Comparison of ENCODE assay signal across 17 cellular contexts in genomic region chr16:68486671-68487495, GRCh38. TPM values are rescaled to one million over a fixed set of nuclear protein-coding genes. Genes with fewer than 3 reads are reported as not detected.
DNase-seq lines count a peak whose midpoint lies in the region; ATAC-seq, FAIRE-seq and TF ChIP-seq lines count a peak whose summit lies in the region.
"Had no signal": no experiment of that assay in that cellular context is flagged by ENCODE, and none has a peak within 500 bp of the region (broad histone marks: within the 10 kb centered on the region; RNA-seq: fewer than 3 reads in every experiment).

No MANE protein-coding gene starts in this region.

- peak overlapping the region; percentile 64 for H2AFZ ChIP-seq in GM23338
- no peak overlapping the region for H2AFZ ChIP-seq in H1 (ENCODE audit: low read length)
- H2AFZ ChIP-seq in neuronal stem cell (ENCODE audit: low read length): peak overlapping the region; percentile 71

- H3K18ac ChIP-seq in H1 (ENCODE audit: extremely low read depth, low read length) (no peak overlapping the region), neuronal stem cell (ENCODE audit: low read length) (peak overlapping the region; percentile 66)

- POLR2A ChIA-PET in H1 (lab: Charles Lee; ENCODE audit: partially characterized antibody): no interaction called here

- H3K27me3 Mint-ChIP-seq in GM23338 (ENCODE audit: insufficient read depth, low read depth, poor library complexity) (peaks cover 2% of the 10 kb centered on the region), type B pancreatic cell (no peaks in the 10 kb centered on the region)

- H3K4me3 Mint-ChIP-seq in GM23338 (no peak overlapping the region), type B pancreatic cell (no peak overlapping the region)
- H3K4me3 Mint-ChIP-seq: CD4-positive, alpha-beta memory T cell had no signal

- peak overlapping the region; percentile 41 for H4K91ac ChIP-seq in H1 (replicated peaks; ENCODE audit: insufficient read length, low read length)
- no peak overlapping the region for H4K91ac ChIP-seq in neuronal stem cell (ENCODE audit: low read depth, low read length, poor library complexity)

- TF ChIP-seq RAD21 in H1 (IDR thresholded peaks at IDR 0.05 in 1 of 2, conservative IDR thresholded peaks at IDR 0.05 in 1 of 2; ENCODE audit: low read depth in 2 of 2, low read length in 2 of 2): no peak

- H3K4me3 ChIP-seq in GM23338: no peak overlapping the region
- H3K4me3 ChIP-seq in H1 (ENCODE audit: extremely low read depth in 1 of 4, insufficient read depth in 2 of 4, low read depth in 3 of 4, low read length in 4 of 4): no peak overlapping the region
- H3K4me3 ChIP-seq in neuronal stem cell (ENCODE audit: low read length in 2 of 2): no peak overlapping the region
- H3K4me3 ChIP-seq: skin epidermis had no signal

- H3K27ac ChIP-seq in GM23338 (ENCODE audit: low read depth): no peak overlapping the region
- H3K27ac ChIP-seq in H1 (ENCODE audit: low read depth, low read length): no peak overlapping the region
- H3K27ac ChIP-seq in neuronal stem cell (replicated peaks; ENCODE audit: low read length): peak overlapping the region; percentile 54

- H2BK120ac ChIP-seq in H1 (replicated peaks; ENCODE audit: low read depth, low read length) (no peak overlapping the region), neuronal stem cell (ENCODE audit: low read depth, low read length) (no peak overlapping the region)

- H3K23me2 ChIP-seq in H1 (ENCODE audit: low read depth, low read length): no peaks in the 10 kb centered on the region; the same call in none of the 2 replicates

- no peaks in the 10 kb centered on the region for H3K79me1 ChIP-seq in H1 (ENCODE audit: low read depth, low read length)
- H3K79me1 ChIP-seq in neuronal stem cell (ENCODE audit: low read depth, low read length): no peaks in the 10 kb centered on the region

- H3K9me3 ChIP-seq in H1 (ENCODE audit: insufficient read depth in 2 of 2, low read depth in 1 of 2, low read length in 1 of 2): no peaks in the 10 kb centered on the region
- H3K9me3 ChIP-seq in neuronal stem cell (replicated peaks in 1 of 2; ENCODE audit: control insufficient read depth in 2 of 2, insufficient read depth in 1 of 2, low read depth in 1 of 2, low read length in 2 of 2): no peaks in the 10 kb centered on the region

- H3K4me1 Mint-ChIP-seq in GM23338 (peaks cover 25% of the 10 kb centered on the region), type B pancreatic cell (ENCODE audit: unreplicated experiment) (peaks cover 24% of the 10 kb centered on the region)

- no peak overlapping the region for H3K4ac ChIP-seq in H1 (replicated peaks; ENCODE audit: insufficient read length, low read depth, low read length)
- H3K4ac ChIP-seq in neuronal stem cell (ENCODE audit: low read length): no peak overlapping the region

- H3K4me1 ChIP-seq in GM23338 (ENCODE audit: insufficient read depth): peaks cover 11% of the 10 kb centered on the region
- H3K4me1 ChIP-seq in H1 (replicated peaks in 1 of 4; ENCODE audit: control insufficient read depth in 3 of 4, insufficient read depth in 4 of 4, low read length in 3 of 4): peaks cover 6 to 14% (median 10%) of the 10 kb centered on the region in 4 experiments
- peaks cover 9 to 19% of the 10 kb centered on the region in 2 donors for H3K4me1 ChIP-seq in neuronal stem cell (ENCODE audit: control insufficient read depth in 2 of 2, insufficient read depth in 1 of 2, low read depth in 1 of 2, low read length in 2 of 2)

- WGBS in H1 (ENCODE audit: extremely low coverage in 1 of 2, insufficient coverage in 1 of 2, insufficient read length in 1 of 2, insufficient replicate concordance in 2 of 2, low coverage in 1 of 2, low lambda C conversion rate in 2 of 2, missing lambda C conversion rate in 1 of 2), 2 experiments: 69% methylated on average over 8 of the region's 8 CpGs; no CpG with 5 or more reads in 1 of the 2 experiments
- no CpG with 5 or more reads among the region's 8 CpGs for WGBS in neuronal stem cell (ENCODE audit: extremely low coverage in 2 of 2, insufficient read length in 2 of 2, insufficient replicate concordance in 1 of 2), 2 donors

- H3K36me3 Mint-ChIP-seq in GM23338 (ENCODE audit: low read depth) (no peaks in the 10 kb centered on the region), type B pancreatic cell (no peaks in the 10 kb centered on the region)
- H3K36me3 Mint-ChIP-seq: CD4-positive, alpha-beta memory T cell had no signal

- no peaks in the 10 kb centered on the region for H3K27me3 ChIP-seq in GM23338 (ENCODE audit: insufficient read depth)
- H3K27me3 ChIP-seq in H1 (replicated peaks in 1 of 4; ENCODE audit: control insufficient read depth in 3 of 4, extremely low read depth in 1 of 4, insufficient read depth in 3 of 4, low read length in 3 of 4): no peaks in the 10 kb centered on the region
- H3K27me3 ChIP-seq in neuronal stem cell (ENCODE audit: control insufficient read depth in 3 of 3, insufficient read depth in 3 of 3, low read depth in 1 of 3, low read length in 3 of 3): peaks cover 0 to 8% (median 0%) of the 10 kb centered on the region in 3 experiments

- H3K14ac ChIP-seq in H1 (ENCODE audit: insufficient read length) (no peak overlapping the region), neuronal stem cell (ENCODE audit: low read length) (no peak overlapping the region)

- no peaks in the 10 kb centered on the region for H3K79me2 ChIP-seq in GM23338 (replicated peaks; ENCODE audit: insufficient read depth)
- no peaks in the 10 kb centered on the region for H3K79me2 ChIP-seq in H1 (ENCODE audit: control insufficient read depth in 1 of 2, insufficient read depth in 2 of 2, low read length in 2 of 2)

- no peak overlapping the region for H2BK5ac ChIP-seq in H1 (ENCODE audit: low read depth, low read length)
- H2BK5ac ChIP-seq in neuronal stem cell (ENCODE audit: low read length): no peak overlapping the region

- no peak for DNase-seq in GM23338 (ENCODE audit: low spot score)
- DNase-seq in NCI-H2029 (lab: John Stamatoyannopoulos, UW): peak; percentile 57
- no peak for DNase-seq in H1 (ENCODE audit: low read depth in 1 of 2, low spot score in 2 of 2)
- no peak for DNase-seq in neuronal stem cell (ENCODE audit: low spot score)
- no peak for DNase-seq in type B pancreatic cell (ENCODE audit: extremely low spot score, unreplicated experiment)
- DNase-seq: activated CD4-positive, alpha-beta T cell treated with anti-CD3 and anti-CD28 coated beads, Interleukin-2, amount 50 U/mL, for 4 hours; CD4-positive, alpha-beta memory T cell; effector CD8-positive, alpha-beta T cell; NCI-H446 treated with DMSO at 0.1 percent for 48 hours; Right ventricle myocardium superior; substantia nigra; T-helper 9 cell had no signal

- FAIRE-seq in H1 (lab: Jason Lieb, UNC): no peak
- FAIRE-seq: islet of Langerhans had no signal

- H2AK5ac ChIP-seq in H1 (ENCODE audit: low read depth, low read length) (no peak overlapping the region), neuronal stem cell (ENCODE audit: low read depth, low read length) (no peak overlapping the region)

- H4K20me1 ChIP-seq in GM23338 (replicated peaks; ENCODE audit: insufficient read depth) (no peaks in the 10 kb centered on the region), H1 (replicated peaks in 1 of 2; ENCODE audit: control insufficient read depth in 1 of 2, insufficient read depth in 2 of 2, low read length in 2 of 2) (no peaks in the 10 kb centered on the region)

- H2BK12ac ChIP-seq in H1 (ENCODE audit: low read depth, low read length): no peak overlapping the region
- no peak overlapping the region for H2BK12ac ChIP-seq in neuronal stem cell (ENCODE audit: low read length)

- no peaks in the 10 kb centered on the region for H3F3A ChIP-seq in GM23338 (replicated peaks; ENCODE audit: low read depth)

- H3K27ac Mint-ChIP-seq in GM23338: no peak overlapping the region
- no peak overlapping the region for H3K27ac Mint-ChIP-seq in type B pancreatic cell
- H3K27ac Mint-ChIP-seq: activated T-helper 2 cell treated with anti-CD3 and anti-CD28 coated beads, Interferon-gamma antibody, Interleukin-2, Interleukin-4, amounts not matched to agents 10 μg/mL and 5 μg/mL and 100 μg/mL, durations not matched to agents 14 hours and 24 hours and 36 hours had no signal

- no peak overlapping the region for H3K23ac ChIP-seq in H1 (ENCODE audit: insufficient read length)
- no peak overlapping the region for H3K23ac ChIP-seq in neuronal stem cell (ENCODE audit: low read depth, low read length, poor library complexity)

- H2BK20ac ChIP-seq in H1 (ENCODE audit: low read length): peak overlapping the region; percentile 64; the same call in 1 of the 2 replicates

- H3K4me2 ChIP-seq in GM23338 (peak overlapping the region; percentile 52; the same call in 1 of the 2 replicates), H1 (ENCODE audit: insufficient read depth in 1 of 2, low read depth in 2 of 2, low read length in 2 of 2) (no peak overlapping the region), neuronal stem cell (ENCODE audit: insufficient read depth, low read length, poor library complexity, severe bottlenecking) (no peak overlapping the region)

- H3K9me3 Mint-ChIP-seq in GM23338: peaks cover 3% of the 10 kb centered on the region; the same call in 2 of the 3 replicates
- H3K9me3 Mint-ChIP-seq in type B pancreatic cell: no peaks in the 10 kb centered on the region
- H3K9me3 Mint-ChIP-seq: activated T-helper 2 cell treated with anti-CD3 and anti-CD28 coated beads, Interferon-gamma antibody, Interleukin-2, Interleukin-4, amounts not matched to agents 10 μg/mL and 5 μg/mL and 100 μg/mL, durations not matched to agents 14 hours and 24 hours and 36 hours had no signal

- H4K5ac ChIP-seq in H1 (ENCODE audit: insufficient read length, low read depth, low read length): no peak overlapping the region

- no peak overlapping the region for H4K8ac ChIP-seq in H1 (ENCODE audit: extremely low read depth, insufficient read depth, low read length)
- H4K8ac ChIP-seq in neuronal stem cell (ENCODE audit: low read depth, low read length): no peak overlapping the region

- CTCF ChIA-PET in H1 (lab: Charles Lee; ENCODE audit: partially characterized antibody): interaction anchor here (0.6 to 4.9 kb wide), 20 partner anchors 10 to 434 kb away, joined by 3 to 34 read pairs (median 4); no protein-coding TSS in a partner anchor

- TF ChIP-seq POLR2A in H1 (IDR thresholded peaks at IDR 0.05; ENCODE audit: control extremely low read depth in 1 of 2, low read depth in 2 of 2, low read length in 2 of 2): no peak

- H3K9ac ChIP-seq in H1 (replicated peaks in 1 of 4; ENCODE audit: extremely low read depth in 1 of 4, low read depth in 3 of 4, low read length in 3 of 4) (no peak overlapping the region), neuronal stem cell (ENCODE audit: low read depth, low read length, poor library complexity) (no peak overlapping the region)

- no peak for TF ChIP-seq EP300 in H1 (IDR thresholded peaks at IDR 0.05; ENCODE audit: borderline replicate concordance in 1 of 2, low read depth in 2 of 2, low read length in 2 of 2)

- H2BK15ac ChIP-seq in H1 (ENCODE audit: low read length) (0 out of 2 replicates have a peak overlapping the region, but pooled peaks have one; percentile 84), neuronal stem cell (ENCODE audit: low read length) (no peak overlapping the region)

- ATAC-seq in GM23338 (no peak; the same call in 2 of the 3 replicates), HG03457 (IDR thresholded peaks at IDR 0.05; ENCODE audit: unreplicated experiment) (no peak), GM18870 (IDR thresholded peaks at IDR 0.05; ENCODE audit: unreplicated experiment) (no peak)

- no peak overlapping the region for H3K56ac ChIP-seq in H1 (replicated peaks; ENCODE audit: insufficient read length, low read depth, low read length)

- no peak for TF ChIP-seq CTCF in GM23338 (conservative IDR thresholded peaks at IDR 0.05; ENCODE audit: low read depth in 2 of 2)
- no peak for TF ChIP-seq CTCF in H1 (IDR thresholded peaks at IDR 0.05; ENCODE audit: control extremely low read depth in 1 of 3, insufficient read depth in 1 of 3, low read depth in 1 of 3, low read length in 3 of 3)
- no peak for TF ChIP-seq CTCF in type B pancreatic cell (conservative IDR thresholded peaks at IDR 0.05)

- H3K36me3 ChIP-seq in GM23338 (ENCODE audit: insufficient read depth) (no peaks in the 10 kb centered on the region; the same call in 1 of the 2 replicates), H1 (ENCODE audit: control insufficient read depth in 2 of 4, insufficient read depth in 4 of 4, low read length in 3 of 4) (no peaks in the 10 kb centered on the region), neuronal stem cell (replicated peaks in 1 of 2; ENCODE audit: control insufficient read depth in 2 of 2, insufficient read depth in 2 of 2, low read length in 2 of 2) (no peaks in the 10 kb centered on the region)

- H3K9me2 ChIP-seq in GM23338 (ENCODE audit: insufficient read depth): no peaks in the 10 kb centered on the region

RNA-seq across cellular contexts. Expression of gene SMPD3, which starts 38.6 kb away (rescaled TPM):
- total RNA-seq in GM23338 (2014; rRNA removed; shearing (Covaris generic)): 0.31 and 0.83 TPM in 2 replicates
- 0.57 and 0.68 TPM in 2 replicates for polyA plus RNA-seq in GM23338 (2016; fragmentation: Nextera tagmentation; extraction: Ambion mirVana)
- total RNA-seq in H1 (2021; fragmentation: NEBNext Ultra II Directional; extraction: Animal tissue kit (Norgen Biotek cat#: 25700)): 1.1 and 1.3 TPM in 2 replicates
- 0.39 and 0.55 TPM in 2 replicates for polyA plus RNA-seq in H1 (2011; rRNA removed)
- polyA plus RNA-seq in H1 (2011; cell fraction: cytosol; rRNA removed): 0.39 TPM
- 1.3 TPM for polyA plus RNA-seq in H1 (2011; cell fraction: nucleus; rRNA removed)
- polyA plus RNA-seq in H1 (2012, experiment 1 of 2): 1.2 to 1.8 TPM (median 1.7 TPM) in 4 replicates
- 0.35 TPM for polyA plus RNA-seq in H1 (2012, experiment 2 of 2)
- polyA plus RNA-seq in H1 (2013, experiment 1 of 2): 0.39 TPM
- 0.46 TPM for polyA plus RNA-seq in H1 (2013, experiment 2 of 2)
- 0.12 and 0.66 TPM in 2 replicates for polyA minus RNA-seq in H1 (2011; rRNA and poly(A)+ RNA removed)
- polyA minus RNA-seq in H1 (2011; cell fraction: cytosol; rRNA and poly(A)+ RNA removed): 1.6 TPM
- polyA minus RNA-seq in H1 (2011; cell fraction: nucleus; rRNA and poly(A)+ RNA removed): 1.1 TPM
- polyA plus RNA-seq in neuronal stem cell (2013, experiment 1 of 2): 0.21 TPM
- polyA plus RNA-seq in neuronal stem cell (2013, experiment 2 of 2): 0.15 TPM
- total RNA-seq in type B pancreatic cell (ENCODE audit: low replicate concordance): 4.5 and 9.8 TPM in 2 replicates

RNA-seq across cellular contexts. Expression of gene ZFP90, which starts 52.2 kb away (rescaled TPM):
- total RNA-seq in GM23338 (2014; rRNA removed; shearing (Covaris generic)): 14.6 and 20.5 TPM in 2 replicates
- polyA plus RNA-seq in GM23338 (2016; fragmentation: Nextera tagmentation; extraction: Ambion mirVana): 10.0 and 12.8 TPM in 2 replicates
- total RNA-seq in H1 (2021; fragmentation: NEBNext Ultra II Directional; extraction: Animal tissue kit (Norgen Biotek cat#: 25700)): 15.9 and 19.1 TPM in 2 replicates
- polyA plus RNA-seq in H1 (2011; rRNA removed): 9.2 and 10.3 TPM in 2 replicates
- 13.3 TPM for polyA plus RNA-seq in H1 (2011; cell fraction: cytosol; rRNA removed)
- 23.6 TPM for polyA plus RNA-seq in H1 (2011; cell fraction: nucleus; rRNA removed)
- 11.3 to 13.6 TPM (median 12.3 TPM) in 4 replicates for polyA plus RNA-seq in H1 (2012, experiment 1 of 2)
- polyA plus RNA-seq in H1 (2012, experiment 2 of 2): 0.76 TPM
- 18.3 TPM for polyA plus RNA-seq in H1 (2013, experiment 1 of 2)
- polyA plus RNA-seq in H1 (2013, experiment 2 of 2): 15.1 TPM
- polyA minus RNA-seq in H1 (2011; rRNA and poly(A)+ RNA removed): 20.7 and 25.8 TPM in 2 replicates
- 15.9 TPM for polyA minus RNA-seq in H1 (2011; cell fraction: cytosol; rRNA and poly(A)+ RNA removed)
- polyA minus RNA-seq in H1 (2011; cell fraction: nucleus; rRNA and poly(A)+ RNA removed): 33.8 TPM
- polyA plus RNA-seq in neuronal stem cell (2013, experiment 1 of 2): 58.9 TPM
- 65.3 TPM for polyA plus RNA-seq in neuronal stem cell (2013, experiment 2 of 2)
- 21.8 and 44.7 TPM in 2 replicates for total RNA-seq in type B pancreatic cell (ENCODE audit: low replicate concordance)
